Comparison of ENCODE assay signal across 19 cellular contexts in the genomic region with DNA sequence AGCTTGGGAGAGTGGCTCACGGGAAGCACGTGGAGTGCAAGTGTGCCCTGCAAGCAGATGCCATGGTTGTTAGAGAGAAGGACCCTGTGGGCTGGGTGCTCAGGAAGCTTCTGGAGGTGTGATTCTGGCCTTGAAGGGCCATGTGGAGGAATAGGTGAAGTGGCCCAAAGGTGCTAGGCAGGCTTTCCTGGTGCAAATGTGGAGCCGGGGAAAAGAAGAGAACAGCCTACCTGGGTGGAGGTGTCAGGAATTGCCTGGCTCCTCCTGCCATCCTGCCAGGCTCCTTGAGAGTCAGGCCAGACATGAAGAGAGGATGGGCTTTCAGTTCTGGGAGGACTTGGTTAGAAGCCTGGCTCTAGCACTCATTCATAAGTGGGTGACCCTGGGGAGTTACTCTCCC. TPM values are rescaled to one million over a fixed set of nuclear protein-coding genes. Genes with fewer than 3 reads are reported as not detected.
DNase-seq lines count a peak whose midpoint lies in the region; ATAC-seq, FAIRE-seq and TF ChIP-seq lines count a peak whose summit lies in the region.
"Had no signal": no experiment of that assay in that cellular context is flagged by ENCODE, and none has a peak within 500 bp of the region (broad histone marks: within the 10 kb centered on the region; RNA-seq: fewer than 3 reads in every experiment).

No MANE protein-coding gene starts in this region.

- no peak overlapping the region for H3K27ac ChIP-seq in Peyer's patch
- peak overlapping the region in 1 of 2 donors; percentile 32 for H3K27ac ChIP-seq in kidney (ENCODE audit: low read depth in 2 of 2, low read length in 2 of 2)
- H3K27ac ChIP-seq: GM23248 had no signal

- no peaks in the 10 kb centered on the region for H3K36me3 Mint-ChIP-seq in activated CD4-positive, alpha-beta memory T cell treated with anti-CD3 and anti-CD28 coated beads for 36 hours
- no peaks in the 10 kb centered on the region for H3K36me3 Mint-ChIP-seq in activated naive CD8-positive, alpha-beta T cell treated with anti-CD3 and anti-CD28 coated beads for 36 hours
- H3K36me3 Mint-ChIP-seq: CD4-positive, CD25-positive, alpha-beta regulatory T cell had no signal

- CTCF ChIA-PET in activated CD4-positive, alpha-beta memory T cell treated with anti-CD3 and anti-CD28 coated beads for 36 hours (lab: Charles Lee), result no interaction called here

- DNase-seq in Peyer's patch, result peak in 2 of 3 donors; percentile 19
- peak; percentile 1 for DNase-seq in activated CD4-positive, alpha-beta memory T cell treated with anti-CD3 and anti-CD28 coated beads for 36 hours
- peak; percentile 16 for DNase-seq in kidney
- peak; percentile 16 for DNase-seq in stimulated activated CD8-positive, alpha-beta memory T cell treated with anti-CD3 and anti-CD28 coated beads, Interleukin-4, amount 100 ng/mL, for 48 hours
- DNase-seq in NCI-H1417 (lab: John Stamatoyannopoulos, UW), result no peak
- no peak for DNase-seq in activated naive CD8-positive, alpha-beta T cell treated with anti-CD3 and anti-CD28 coated beads for 36 hours
- no peak for DNase-seq in GM12892 (ENCODE audit: insufficient read length)
- DNase-seq: ACHN; CD4-positive, CD25-positive, alpha-beta regulatory T cell; GM23248; NCI-H1694 treated with DMSO at 0.1 percent for 48 hours; NCI-H345; NCI-H526 treated with DMSO at 0.1 percent for 48 hours; NK-92 treated with Interleukin-12 subunit alpha and Interleukin-12 subunit beta, amount 100 ng/mL, for 24 hours; OCI-M1 had no signal

- H3K27me3 ChIP-seq in Peyer's patch, result no peaks in the 10 kb centered on the region

- no peak overlapping the region for H3K27ac Mint-ChIP-seq in activated CD4-positive, alpha-beta memory T cell treated with anti-CD3 and anti-CD28 coated beads for 36 hours
- H3K27ac Mint-ChIP-seq in activated naive CD8-positive, alpha-beta T cell treated with anti-CD3 and anti-CD28 coated beads for 36 hours, result no peak overlapping the region
- H3K27ac Mint-ChIP-seq: CD4-positive, CD25-positive, alpha-beta regulatory T cell had no signal

- H3K4me1 ChIP-seq in Peyer's patch (no peaks in the 10 kb centered on the region), kidney (ENCODE audit: control insufficient read depth in 1 of 2, insufficient read depth in 1 of 2, low read depth in 1 of 2, low read length in 2 of 2) (peaks cover 0 to 4% of the 10 kb centered on the region in 2 donors)

- intact Hi-C loops in activated CD4-positive, alpha-beta memory T cell treated with anti-CD3 and anti-CD28 coated beads for 36 hours (cut with micrococcal nuclease), result no loop called here
- intact Hi-C loops in kidney (cut with DNase I), result no loop called here

- no peak for ATAC-seq in GM21786 (IDR thresholded peaks at IDR 0.05; ENCODE audit: unreplicated experiment)
- ATAC-seq: GM12878, HCT116 had no signal

- no peak overlapping the region for H3K9ac ChIP-seq in kidney (ENCODE audit: low read length in 2 of 2)
- H3K9ac ChIP-seq: GM23248 had no signal

- peaks cover under 1% of the 10 kb centered on the region for H3K9me3 Mint-ChIP-seq in activated CD4-positive, alpha-beta memory T cell treated with anti-CD3 and anti-CD28 coated beads for 36 hours
- H3K9me3 Mint-ChIP-seq in activated naive CD8-positive, alpha-beta T cell treated with anti-CD3 and anti-CD28 coated beads for 36 hours, result peaks cover under 1% of the 10 kb centered on the region

- POLR2A ChIA-PET in activated CD4-positive, alpha-beta memory T cell treated with anti-CD3 and anti-CD28 coated beads for 36 hours (lab: Charles Lee), result no interaction called here

- H3K4me3 ChIP-seq in Peyer's patch (no peak overlapping the region), kidney (ENCODE audit: low read length in 2 of 2) (no peak overlapping the region)
- H3K4me3 ChIP-seq: GM12878, GM23248 had no signal

- no peaks in the 10 kb centered on the region for H3K36me3 ChIP-seq in Peyer's patch
- H3K36me3 ChIP-seq in kidney (ENCODE audit: control insufficient read depth in 1 of 2, insufficient read depth in 2 of 2, low read length in 2 of 2), result no peaks in the 10 kb centered on the region

- FAIRE-seq in kidney (lab: Jason Lieb, UNC), result no peak
- FAIRE-seq in GM12892 (lab: Jason Lieb, UNC), result no peak
- FAIRE-seq: GM12878 had no signal

- H3K4me3 Mint-ChIP-seq in activated CD4-positive, alpha-beta memory T cell treated with anti-CD3 and anti-CD28 coated beads for 36 hours, result no peak overlapping the region
- no peak overlapping the region for H3K4me3 Mint-ChIP-seq in activated naive CD8-positive, alpha-beta T cell treated with anti-CD3 and anti-CD28 coated beads for 36 hours
- H3K4me3 Mint-ChIP-seq: CD4-positive, CD25-positive, alpha-beta regulatory T cell; IgD-negative memory B cell had no signal

- TF ChIP-seq CTCF in Peyer's patch (IDR thresholded peaks at IDR 0.05), result no peak
- TF ChIP-seq CTCF in kidney (IDR thresholded peaks at IDR 0.05; ENCODE audit: borderline replicate concordance, extremely low read depth, insufficient read depth), result no peak

- no peaks in the 10 kb centered on the region for H3K4me1 Mint-ChIP-seq in activated CD4-positive, alpha-beta memory T cell treated with anti-CD3 and anti-CD28 coated beads for 36 hours (ENCODE audit: low read depth)
- no peaks in the 10 kb centered on the region for H3K4me1 Mint-ChIP-seq in activated naive CD8-positive, alpha-beta T cell treated with anti-CD3 and anti-CD28 coated beads for 36 hours
- H3K4me1 Mint-ChIP-seq: CD4-positive, CD25-positive, alpha-beta regulatory T cell; IgD-negative memory B cell had no signal

- TF ChIP-seq POLR2A in Peyer's patch (IDR thresholded peaks at IDR 0.05) (no peak), GM12892 (IDR thresholded peaks at IDR 0.05; ENCODE audit: low read depth, low read length) (no peak)

- H3K9me3 ChIP-seq in Peyer's patch (no peaks in the 10 kb centered on the region), kidney (ENCODE audit: control insufficient read depth in 1 of 2, low read length in 2 of 2) (no peaks in the 10 kb centered on the region)

- no peaks in the 10 kb centered on the region for H3K27me3 Mint-ChIP-seq in activated CD4-positive, alpha-beta memory T cell treated with anti-CD3 and anti-CD28 coated beads for 36 hours
- no peaks in the 10 kb centered on the region for H3K27me3 Mint-ChIP-seq in activated naive CD8-positive, alpha-beta T cell treated with anti-CD3 and anti-CD28 coated beads for 36 hours
- H3K27me3 Mint-ChIP-seq: CD4-positive, CD25-positive, alpha-beta regulatory T cell had no signal

RNA-seq across cellular contexts. Expression of a gene that starts 23.4 kb away (rescaled TPM):
- total RNA-seq in Peyer's patch, result 10 to 100 TPM in 1 of 4 donors, 1 to 10 TPM in 2, under 1 TPM in 1; 0.88 to 24.8 (median 2.6) TPM
- total RNA-seq in activated CD4-positive, alpha-beta memory T cell treated with anti-CD3 and anti-CD28 coated beads for 36 hours, result under 1 TPM; 0.56 to 0.59 TPM
- total RNA-seq in kidney, result 11.1 TPM
- 3.4 TPM for polyA plus RNA-seq in kidney (ENCODE audit: insufficient read depth, low read depth, low replicate concordance)
- total RNA-seq in activated naive CD8-positive, alpha-beta T cell treated with anti-CD3 and anti-CD28 coated beads for 36 hours, result 1 to 10 TPM; 1.7 to 1.8 TPM
- polyA plus RNA-seq in GM12892 (2012; ENCODE audit: missing spikeins), result 0.36 TPM
- total RNA-seq: CD4-positive, CD25-positive, alpha-beta regulatory T cell had no signal
- polyA plus RNA-seq: IgD-negative memory B cell had no signal

Comparison
In these comparisons a context has a peak if more than half of its experiments do, and no peak if none do; other contexts are left out.
1. DNase-seq: peak in Peyer's patch (2 of 3), activated CD4-positive, alpha-beta memory T cell treated with anti-CD3 and anti-CD28 coated beads for 36 hours (single experiment), kidney (single experiment) and stimulated activated CD8-positive, alpha-beta memory T cell treated with anti-CD3 and anti-CD28 coated beads, Interleukin-4, amount 100 ng/mL, for 48 hours (single experiment); none in NCI-H1417 (0 of 3), activated naive CD8-positive, alpha-beta T cell treated with anti-CD3 and anti-CD28 coated beads for 36 hours (single experiment) and GM12892 (single experiment).